In genomic region chr6:105211831-105212230, GRCh38 we compare ENCODE assay signal across 1 cellular context.
TF ChIP-seq lines count a peak whose summit lies in the region.

No MANE protein-coding gene starts in this region.

TF ChIP-seq in GM23338, 12 proteins besides CTCF, POLR2A, EP300 and RAD21 (continued from another document):
- TF ChIP-seq ZNF462 (CRISPR knock-in tag; IDR thresholded peaks at IDR 0.05) = no peak
- TF ChIP-seq NANOG (IDR thresholded peaks at IDR 0.05; ENCODE audit: borderline replicate concordance) = no peak
- TF ChIP-seq ETS1 (IDR thresholded peaks at IDR 0.05) = no peak
- no peak for TF ChIP-seq EZH2 (IDR thresholded peaks at IDR 0.05; ENCODE audit: low read depth, unreplicated experiment)
- no peak for TF ChIP-seq ZNF331 (CRISPR knock-in tag; IDR thresholded peaks at IDR 0.05; ENCODE audit: low read depth)
- no peak for TF ChIP-seq POLR2AphosphoS5 (IDR thresholded peaks at IDR 0.05; ENCODE audit: low read depth)
- no peak for TF ChIP-seq CREB1 (CRISPR knock-in tag; IDR thresholded peaks at IDR 0.05; ENCODE audit: low read depth)
- TF ChIP-seq JUNB (IDR thresholded peaks at IDR 0.05; ENCODE audit: unreplicated experiment) = no peak
